10 cellular contexts compared by ENCODE assay signal in genomic region chr1:87336623-87337067, GRCh38.
DNase-seq lines count a peak whose midpoint lies in the region; ATAC-seq and TF ChIP-seq lines count a peak whose summit lies in the region.
"Had no signal": no experiment of that assay in that cellular context is flagged by ENCODE, and none has a peak within 500 bp of the region (broad histone marks: within the 10 kb centered on the region; RNA-seq: fewer than 3 reads in every experiment).

No MANE protein-coding gene starts in this region.

- DNase-seq in NCI-H748 (lab: John Stamatoyannopoulos, UW; ENCODE audit: unreplicated experiment) (peak; percentile 17), NCI-H748 treated with DMSO at 0.1 percent for 48 hours (lab: John Stamatoyannopoulos, UW) (no peak), activated gamma-delta T cell (lab: John Stamatoyannopoulos, UW) (no peak), NCI-H1930 (lab: John Stamatoyannopoulos, UW) (no peak), NCI-H345 (lab: John Stamatoyannopoulos, UW) (no peak)
- DNase-seq in stimulated activated effector memory CD8-positive, alpha-beta T cell treated with anti-CD3 and anti-CD28 coated beads, Interleukin-12 subunit alpha, Interleukin-12 subunit beta, amount 100 ng/mL, for 72 hours (ENCODE audit: low spot score in 2 of 2) = no peak
- DNase-seq: ACHN, T1000 had no signal

- H3K4me1 Mint-ChIP-seq in stimulated activated effector memory CD8-positive, alpha-beta T cell treated with anti-CD3 and anti-CD28 coated beads, Interleukin-12 subunit alpha, Interleukin-12 subunit beta, amount 100 ng/mL, for 72 hours = peaks cover 54% of the 10 kb centered on the region

- H3K27me3 ChIP-seq in iPS-20b (ENCODE audit: insufficient read depth, low read length) = no peaks in the 10 kb centered on the region

- peak overlapping the region; percentile 84; the same call in 1 of the 2 replicates for H3K9ac ChIP-seq in iPS-20b (ENCODE audit: low read depth, low read length)

- H3K27ac Mint-ChIP-seq in stimulated activated effector memory CD8-positive, alpha-beta T cell treated with anti-CD3 and anti-CD28 coated beads, Interleukin-12 subunit alpha, Interleukin-12 subunit beta, amount 100 ng/mL, for 72 hours = peak overlapping the region; percentile 97

- no peak for ATAC-seq in stimulated activated effector memory CD8-positive, alpha-beta T cell treated with anti-CD3 and anti-CD28 coated beads, Interleukin-12 subunit alpha, Interleukin-12 subunit beta, amount 100 ng/mL, for 72 hours

- peaks cover 66% of the 10 kb centered on the region for H3K36me3 ChIP-seq in iPS-20b (ENCODE audit: insufficient read depth, low read depth, low read length)

- peaks cover 35% of the 10 kb centered on the region for H3K4me1 ChIP-seq in iPS-20b (ENCODE audit: insufficient read depth, low read length)

- H3K9me3 Mint-ChIP-seq in stimulated activated effector memory CD8-positive, alpha-beta T cell treated with anti-CD3 and anti-CD28 coated beads, Interleukin-12 subunit alpha, Interleukin-12 subunit beta, amount 100 ng/mL, for 72 hours = no peaks in the 10 kb centered on the region

- H3K4me3 ChIP-seq in WI38 (ENCODE audit: low read depth, low read length) = peak overlapping the region; percentile 88
- H3K4me3 ChIP-seq in iPS-20b (ENCODE audit: low read length) = peak overlapping the region; percentile 82; the same call in 1 of the 2 replicates

- no peaks in the 10 kb centered on the region for H3K9me3 ChIP-seq in iPS-20b (ENCODE audit: insufficient read depth, low read depth, low read length)

- no peak for TF ChIP-seq CTCF in WI38 (IDR thresholded peaks at IDR 0.05; ENCODE audit: low read depth, low read length)

- peaks cover 97% of the 10 kb centered on the region for H3K36me3 Mint-ChIP-seq in stimulated activated effector memory CD8-positive, alpha-beta T cell treated with anti-CD3 and anti-CD28 coated beads, Interleukin-12 subunit alpha, Interleukin-12 subunit beta, amount 100 ng/mL, for 72 hours

- H3K27ac ChIP-seq in iPS-20b (ENCODE audit: low read length) = no peak overlapping the region

- H3K4me3 Mint-ChIP-seq in stimulated activated effector memory CD8-positive, alpha-beta T cell treated with anti-CD3 and anti-CD28 coated beads, Interleukin-12 subunit alpha, Interleukin-12 subunit beta, amount 100 ng/mL, for 72 hours = peak overlapping the region; percentile 95
